Comparison of ENCODE assay signal across 26 cellular contexts in the genomic region with DNA sequence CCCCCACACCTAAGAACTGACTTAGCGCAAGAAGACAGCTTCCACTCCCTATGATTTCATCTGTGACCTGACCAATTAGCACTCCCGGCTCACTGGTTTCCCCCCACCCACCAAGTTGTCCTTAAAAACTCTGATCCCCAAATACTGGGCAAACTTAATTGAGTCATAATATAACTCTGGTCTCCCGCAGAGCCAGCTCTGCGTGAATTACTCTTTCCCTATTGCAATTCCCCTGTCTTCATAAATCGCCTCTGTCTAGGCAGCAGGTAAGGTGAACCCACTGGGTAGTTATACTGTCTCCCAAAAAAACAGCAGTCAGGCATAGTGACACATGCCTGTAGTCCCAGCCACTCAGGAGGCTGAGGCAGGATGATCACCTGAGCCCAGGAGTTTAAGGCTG. TPM values are rescaled to one million over a fixed set of nuclear protein-coding genes. Genes with fewer than 3 reads are reported as not detected.
A peak's percentile ranks its signal among the peaks of the same experiment; 100 is the strongest.
DNase-seq lines count a peak whose midpoint lies in the region; ATAC-seq and TF ChIP-seq lines count a peak whose summit lies in the region.
"Had no signal": no experiment of that assay in that cellular context is flagged by ENCODE, and none has a peak within 500 bp of the region (broad histone marks: within the 10 kb centered on the region; RNA-seq: fewer than 3 reads in every experiment).

No MANE protein-coding gene starts in this region.

- H3K4me1 ChIP-seq in right cardiac atrium (ENCODE audit: control insufficient read depth, insufficient read depth, low read length): no peaks in the 10 kb centered on the region

- intact Hi-C loops in natural killer cell (cut with micrococcal nuclease): no loop called here
- intact Hi-C loops in right cardiac atrium (cut with DNase I): no loop called here

- H3K27ac ChIP-seq in right cardiac atrium (ENCODE audit: low read length): no peak overlapping the region
- H3K27ac ChIP-seq: BLaER1 treated with 17β-estradiol and CSF1 and Interleukin-3, amounts not matched to agents 10 nM and 100 nM; PC-9; SJSA1 had no signal

- CTCF ChIA-PET in activated naive CD4-positive, alpha-beta T cell treated with anti-CD3 and anti-CD28 coated beads, Interleukin-2, amount 10 ng/mL, durations not matched to agents 7 days and 5 days (lab: Charles Lee): no interaction called here
- CTCF ChIA-PET in HEK293T (lab: Yijun Ruan, JAX): interaction anchor here (0.8 to 1.6 kb wide), 3 partner anchors 52 to 165 kb away, joined by 3 to 6 read pairs (median 4); no protein-coding TSS in a partner anchor

- peaks cover 9% of the 10 kb centered on the region for H3K4me1 Mint-ChIP-seq in activated naive CD4-positive, alpha-beta T cell treated with anti-CD3 and anti-CD28 coated beads, Interleukin-2, amount 50 U/mL, for 24 hours
- peaks cover 5% of the 10 kb centered on the region for H3K4me1 Mint-ChIP-seq in activated naive CD4-positive, alpha-beta T cell treated with anti-CD3 and anti-CD28 coated beads, Interleukin-2, amount 10 ng/mL, durations not matched to agents 7 days and 5 days
- peaks cover 6 to 7% of the 10 kb centered on the region in 2 donors for H3K4me1 Mint-ChIP-seq in natural killer cell

- 83% methylated on average over 5 of the region's 5 CpGs for WGBS in right cardiac atrium

- peak overlapping the region; percentile 47 for H3K4me3 Mint-ChIP-seq in activated naive CD4-positive, alpha-beta T cell treated with anti-CD3 and anti-CD28 coated beads, Interleukin-2, amount 50 U/mL, for 24 hours
- H3K4me3 Mint-ChIP-seq in activated naive CD4-positive, alpha-beta T cell treated with anti-CD3 and anti-CD28 coated beads, Interleukin-2, amount 10 ng/mL, durations not matched to agents 7 days and 5 days: no peak overlapping the region
- peak overlapping the region; percentile 67 for H3K4me3 Mint-ChIP-seq in natural killer cell
- H3K4me3 Mint-ChIP-seq: CD4-positive, alpha-beta memory T cell had no signal

- no peak for DNase-seq in activated naive CD4-positive, alpha-beta T cell treated with anti-CD3 and anti-CD28 coated beads, Interleukin-2, amount 10 ng/mL, durations not matched to agents 7 days and 5 days
- DNase-seq in HEK293T (ENCODE audit: extremely low spot score) (no peak), natural killer cell (no peak), DMS153 treated with DMSO at 0.1 percent for 48 hours (lab: John Stamatoyannopoulos, UW; ENCODE audit: unreplicated experiment) (no peak), right cardiac atrium (no peak), NCI-H2171 (lab: John Stamatoyannopoulos, UW) (no peak)
- DNase-seq: CD4-positive, alpha-beta memory T cell; COR-L47; DMS79; EL; GDM1; GM23248; H7; HFFc6; KBM-7; MG63; NCI-H2029; NCI-H446 treated with DMSO at 0.1 percent for 48 hours; NCI-H526; NCI-H82; PC-9 had no signal

- no peaks in the 10 kb centered on the region for H3K9me3 ChIP-seq in right cardiac atrium (ENCODE audit: control insufficient read depth, low read length)
- H3K9me3 ChIP-seq: MG63, SJSA1 had no signal

- no peaks in the 10 kb centered on the region for H3K27me3 Mint-ChIP-seq in activated naive CD4-positive, alpha-beta T cell treated with anti-CD3 and anti-CD28 coated beads, Interleukin-2, amount 50 U/mL, for 24 hours
- H3K27me3 Mint-ChIP-seq in activated naive CD4-positive, alpha-beta T cell treated with anti-CD3 and anti-CD28 coated beads, Interleukin-2, amount 10 ng/mL, durations not matched to agents 7 days and 5 days: peaks cover 12% of the 10 kb centered on the region
- H3K27me3 Mint-ChIP-seq in natural killer cell (ENCODE audit: low read depth in 2 of 2): no peaks in the 10 kb centered on the region
- H3K27me3 Mint-ChIP-seq: CD4-positive, alpha-beta memory T cell had no signal

- H3K27ac Mint-ChIP-seq in activated naive CD4-positive, alpha-beta T cell treated with anti-CD3 and anti-CD28 coated beads, Interleukin-2, amount 50 U/mL, for 24 hours: no peak overlapping the region
- no peak overlapping the region for H3K27ac Mint-ChIP-seq in activated naive CD4-positive, alpha-beta T cell treated with anti-CD3 and anti-CD28 coated beads, Interleukin-2, amount 10 ng/mL, durations not matched to agents 7 days and 5 days
- no peak overlapping the region for H3K27ac Mint-ChIP-seq in natural killer cell
- H3K27ac Mint-ChIP-seq: CD4-positive, alpha-beta memory T cell had no signal

- TF ChIP-seq CTCF in natural killer cell (IDR thresholded peaks at IDR 0.05): no peak

- ATAC-seq in natural killer cell: no peak
- ATAC-seq in right cardiac atrium: no peak
- ATAC-seq: GM12878, Right ventricle myocardium inferior had no signal

- H3K9me3 Mint-ChIP-seq in activated naive CD4-positive, alpha-beta T cell treated with anti-CD3 and anti-CD28 coated beads, Interleukin-2, amount 50 U/mL, for 24 hours: no peaks in the 10 kb centered on the region
- no peaks in the 10 kb centered on the region for H3K9me3 Mint-ChIP-seq in activated naive CD4-positive, alpha-beta T cell treated with anti-CD3 and anti-CD28 coated beads, Interleukin-2, amount 10 ng/mL, durations not matched to agents 7 days and 5 days
- H3K9me3 Mint-ChIP-seq in natural killer cell: no peaks in the 10 kb centered on the region
- H3K9me3 Mint-ChIP-seq: CD4-positive, alpha-beta memory T cell; HFFc6 had no signal

- no peaks in the 10 kb centered on the region for H3K36me3 Mint-ChIP-seq in activated naive CD4-positive, alpha-beta T cell treated with anti-CD3 and anti-CD28 coated beads, Interleukin-2, amount 50 U/mL, for 24 hours
- H3K36me3 Mint-ChIP-seq in activated naive CD4-positive, alpha-beta T cell treated with anti-CD3 and anti-CD28 coated beads, Interleukin-2, amount 10 ng/mL, durations not matched to agents 7 days and 5 days: no peaks in the 10 kb centered on the region
- H3K36me3 Mint-ChIP-seq in natural killer cell: no peaks in the 10 kb centered on the region

- no peak overlapping the region for H3K4me3 ChIP-seq in right cardiac atrium (ENCODE audit: low read length)
- H3K4me3 ChIP-seq: BLaER1 treated with 17β-estradiol and CSF1 and Interleukin-3, amounts not matched to agents 10 nM and 100 nM; GM12878; MG63; SJSA1 had no signal

- no peaks in the 10 kb centered on the region for H3K27me3 ChIP-seq in right cardiac atrium (ENCODE audit: control insufficient read depth, insufficient read depth)
- H3K27me3 ChIP-seq: MG63, SJSA1 had no signal

- POLR2A ChIA-PET in HEK293T (lab: Yijun Ruan, JAX): interaction anchor here (2.2 kb wide), 1 partner anchor 11 kb away, joined by 6 read pairs; no protein-coding TSS in a partner anchor

TF ChIP-seq in HEK293T, 16 proteins besides CTCF, POLR2A, EP300 and RAD21:
- no peak for TF ChIP-seq CTBP1 (IDR thresholded peaks at IDR 0.05; ENCODE audit: borderline replicate concordance)
- TF ChIP-seq, protein P1, sequence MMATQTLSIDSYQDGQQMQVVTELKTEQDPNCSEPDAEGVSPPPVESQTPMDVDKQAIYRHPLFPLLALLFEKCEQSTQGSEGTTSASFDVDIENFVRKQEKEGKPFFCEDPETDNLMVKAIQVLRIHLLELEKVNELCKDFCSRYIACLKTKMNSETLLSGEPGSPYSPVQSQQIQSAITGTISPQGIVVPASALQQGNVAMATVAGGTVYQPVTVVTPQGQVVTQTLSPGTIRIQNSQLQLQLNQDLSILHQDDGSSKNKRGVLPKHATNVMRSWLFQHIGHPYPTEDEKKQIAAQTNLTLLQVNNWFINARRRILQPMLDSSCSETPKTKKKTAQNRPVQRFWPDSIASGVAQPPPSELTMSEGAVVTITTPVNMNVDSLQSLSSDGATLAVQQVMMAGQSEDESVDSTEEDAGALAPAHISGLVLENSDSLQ (IDR thresholded peaks at IDR 0.05): peak; percentile 87

RNA-seq across cellular contexts. Expression of a gene that starts 36.9 kb away (rescaled TPM):
- total RNA-seq in natural killer cell (10 to 100 TPM; 46.1 to 62.2 (median 55.6) TPM), right cardiac atrium (10 to 100 TPM; 28.9 to 35.0 (median 32.7) TPM)
- polyA plus RNA-seq in right cardiac atrium: 50.4 TPM

RNA-seq across cellular contexts. Expression of a gene that starts 37.5 kb away (rescaled TPM):
- 100 to 1,000 TPM; 199 to 241 (median 224) TPM for total RNA-seq in natural killer cell
- total RNA-seq in right cardiac atrium: 100 to 1,000 TPM; 106 to 114 (median 112) TPM
- polyA plus RNA-seq in right cardiac atrium: 52.7 TPM
